In the genomic region with DNA sequence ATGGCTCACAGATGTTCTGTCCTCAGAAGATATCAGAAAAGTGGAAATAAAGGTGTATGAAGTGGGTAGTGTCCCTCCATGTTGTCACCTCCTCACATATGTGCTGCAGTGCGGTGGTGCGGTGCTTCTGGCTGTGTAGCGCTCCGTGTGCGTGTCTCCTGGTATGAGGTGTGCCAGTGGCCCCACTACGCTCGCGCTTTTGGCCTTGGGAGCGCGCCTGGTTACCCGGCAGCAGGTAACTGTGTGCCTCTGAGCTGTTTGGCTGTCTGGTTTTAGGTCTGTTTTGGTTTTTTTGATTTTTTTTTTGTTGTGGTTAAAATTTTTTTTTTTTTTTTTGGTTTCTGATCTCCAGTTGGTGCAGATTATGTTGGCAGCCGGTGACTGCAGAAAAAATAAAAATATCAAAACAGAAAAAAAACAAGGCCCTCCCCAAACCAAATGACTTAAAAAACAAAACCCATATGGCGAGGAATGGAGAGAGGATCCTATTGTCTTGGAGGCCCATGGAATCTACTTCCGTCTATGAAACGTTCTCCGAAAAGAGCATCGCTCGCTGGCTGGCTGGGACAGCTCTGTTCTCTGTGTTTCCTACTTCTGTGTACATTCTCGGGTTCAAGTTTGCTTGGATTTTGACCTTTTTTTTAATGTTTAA, we compare ENCODE assay signal across 11 cellular contexts. TPM values are rescaled to one million over a fixed set of nuclear protein-coding genes. Genes with fewer than 3 reads are reported as not detected.
DNase-seq lines count a peak whose midpoint lies in the region; ATAC-seq and TF ChIP-seq lines count a peak whose summit lies in the region.
"Had no signal": no experiment of that assay in that cellular context is flagged by ENCODE, and none has a peak within 500 bp of the region (broad histone marks: within the 10 kb centered on the region; RNA-seq: fewer than 3 reads in every experiment).

No MANE protein-coding gene starts in this region.

- H3K36me3 Mint-ChIP-seq in activated CD8-positive, alpha-beta T cell treated with anti-CD3 and anti-CD28 coated beads for 36 hours (ENCODE audit: low read depth), result peaks cover 91% of the 10 kb centered on the region

- peak; percentile 5 for ATAC-seq in activated CD8-positive, alpha-beta T cell treated with anti-CD3 and anti-CD28 coated beads for 36 hours

- peak overlapping the region; percentile 97 for H3K27ac Mint-ChIP-seq in activated CD8-positive, alpha-beta T cell treated with anti-CD3 and anti-CD28 coated beads for 36 hours

- no peaks in the 10 kb centered on the region for H3K9me3 Mint-ChIP-seq in activated CD8-positive, alpha-beta T cell treated with anti-CD3 and anti-CD28 coated beads for 36 hours

- DNase-seq in activated T-cell treated with anti-CD3 and anti-CD28 coated beads for 1 hour (ENCODE audit: low read depth) (peak; percentile 35), activated T-cell treated with anti-CD3 and anti-CD28 coated beads for 4 hours (no peak), NOMO-1 (lab: John Stamatoyannopoulos, UW; ENCODE audit: unreplicated experiment in 2 of 2) (no peak), NCI-H226 (no peak)
- peak; percentile 45 for DNase-seq in activated CD8-positive, alpha-beta T cell treated with anti-CD3 and anti-CD28 coated beads for 36 hours
- DNase-seq in effector CD8-positive, alpha-beta T cell (lab: John Stamatoyannopoulos, UW), result peak; percentile 30
- peak; percentile 30 for DNase-seq in stimulated activated naive CD4-positive, alpha-beta T cell treated with Interleukin-2 at 50 U/mL for 16 hours (lab: John Stamatoyannopoulos, UW)
- no peak for DNase-seq in stimulated activated CD4-positive, alpha-beta T cell treated with anti-CD3 and anti-CD28 coated beads, Interleukin-4, amount 100 ng/mL, for 24 hours
- DNase-seq: ACHN; activated CD4-positive, CD25-positive, alpha-beta regulatory T cell treated with anti-CD3 and anti-CD28 coated beads, Interleukin-2, amount 50 U/mL, for 72 hours; uterus had no signal

- H3K27me3 Mint-ChIP-seq in activated CD8-positive, alpha-beta T cell treated with anti-CD3 and anti-CD28 coated beads for 36 hours, result no peaks in the 10 kb centered on the region

- no peak for TF ChIP-seq CTCF in activated CD8-positive, alpha-beta T cell treated with anti-CD3 and anti-CD28 coated beads for 36 hours (IDR thresholded peaks at IDR 0.05)

- peak overlapping the region; percentile 64 for H3K4me3 Mint-ChIP-seq in activated CD8-positive, alpha-beta T cell treated with anti-CD3 and anti-CD28 coated beads for 36 hours

- intact Hi-C loops in activated CD8-positive, alpha-beta T cell treated with anti-CD3 and anti-CD28 coated beads for 36 hours (cut with micrococcal nuclease), result loop anchor here (10.0 kb wide), 1 partner anchor 107 kb away; no protein-coding TSS in a partner anchor

- peaks cover 78% of the 10 kb centered on the region for H3K4me1 Mint-ChIP-seq in activated CD8-positive, alpha-beta T cell treated with anti-CD3 and anti-CD28 coated beads for 36 hours (ENCODE audit: low read depth)

- POLR2A ChIA-PET in activated CD8-positive, alpha-beta T cell treated with anti-CD3 and anti-CD28 coated beads for 36 hours (lab: Charles Lee), result interaction anchor here (0.6 to 4.0 kb wide), 13 partner anchors 7 to 109 kb away, joined by 3 to 24 read pairs (median 4); partner anchors contain the start of gene ECH1

- CTCF ChIA-PET in activated CD8-positive, alpha-beta T cell treated with anti-CD3 and anti-CD28 coated beads for 36 hours (lab: Charles Lee), result interaction anchor here (0.8 to 1.0 kb wide), 3 partner anchors 22 to 112 kb away, joined by 3 read pairs; no protein-coding TSS in a partner anchor

RNA-seq across cellular contexts. Expression of gene HNRNPL, which starts 7.9 kb away (rescaled TPM):
- 100 to 1,000 TPM; 747 to 761 TPM for total RNA-seq in activated CD8-positive, alpha-beta T cell treated with anti-CD3 and anti-CD28 coated beads for 36 hours

RNA-seq across cellular contexts. Expression of gene ECH1, which starts 10.3 kb away (rescaled TPM):
- total RNA-seq in activated CD8-positive, alpha-beta T cell treated with anti-CD3 and anti-CD28 coated beads for 36 hours, result 100 to 1,000 TPM; 125 to 128 TPM

RNA-seq across cellular contexts. Expression of gene LGALS4, which starts 29.2 kb away (rescaled TPM):
- total RNA-seq in activated CD8-positive, alpha-beta T cell treated with anti-CD3 and anti-CD28 coated beads for 36 hours, result under 1 TPM; 0.29 to 0.72 TPM

RNA-seq across cellular contexts. Expression of gene RINL, which starts 36.2 kb away (rescaled TPM):
- total RNA-seq in activated CD8-positive, alpha-beta T cell treated with anti-CD3 and anti-CD28 coated beads for 36 hours, result 10 to 100 TPM; 85.5 to 87.7 TPM

RNA-seq across cellular contexts. Expression of gene LGALS7B, which starts 52.9 kb away (rescaled TPM):
- total RNA-seq in activated CD8-positive, alpha-beta T cell treated with anti-CD3 and anti-CD28 coated beads for 36 hours, result not detected

Comparison
In these comparisons a context has a peak if more than half of its experiments do, and no peak if none do; other contexts are left out.
1. DNase-seq: peak in activated T-cell treated with anti-CD3 and anti-CD28 coated beads for 1 hour (single experiment), activated CD8-positive, alpha-beta T cell treated with anti-CD3 and anti-CD28 coated beads for 36 hours (single experiment), effector CD8-positive, alpha-beta T cell (single experiment) and stimulated activated naive CD4-positive, alpha-beta T cell treated with Interleukin-2 at 50 U/mL for 16 hours (single experiment); none in activated T-cell treated with anti-CD3 and anti-CD28 coated beads for 4 hours (single experiment), stimulated activated CD4-positive, alpha-beta T cell treated with anti-CD3 and anti-CD28 coated beads, Interleukin-4, amount 100 ng/mL, for 24 hours (single experiment), NOMO-1 (0 of 2) and NCI-H226 (single experiment).